ENCODE assay signal across 8 cellular contexts in the genomic region with DNA sequence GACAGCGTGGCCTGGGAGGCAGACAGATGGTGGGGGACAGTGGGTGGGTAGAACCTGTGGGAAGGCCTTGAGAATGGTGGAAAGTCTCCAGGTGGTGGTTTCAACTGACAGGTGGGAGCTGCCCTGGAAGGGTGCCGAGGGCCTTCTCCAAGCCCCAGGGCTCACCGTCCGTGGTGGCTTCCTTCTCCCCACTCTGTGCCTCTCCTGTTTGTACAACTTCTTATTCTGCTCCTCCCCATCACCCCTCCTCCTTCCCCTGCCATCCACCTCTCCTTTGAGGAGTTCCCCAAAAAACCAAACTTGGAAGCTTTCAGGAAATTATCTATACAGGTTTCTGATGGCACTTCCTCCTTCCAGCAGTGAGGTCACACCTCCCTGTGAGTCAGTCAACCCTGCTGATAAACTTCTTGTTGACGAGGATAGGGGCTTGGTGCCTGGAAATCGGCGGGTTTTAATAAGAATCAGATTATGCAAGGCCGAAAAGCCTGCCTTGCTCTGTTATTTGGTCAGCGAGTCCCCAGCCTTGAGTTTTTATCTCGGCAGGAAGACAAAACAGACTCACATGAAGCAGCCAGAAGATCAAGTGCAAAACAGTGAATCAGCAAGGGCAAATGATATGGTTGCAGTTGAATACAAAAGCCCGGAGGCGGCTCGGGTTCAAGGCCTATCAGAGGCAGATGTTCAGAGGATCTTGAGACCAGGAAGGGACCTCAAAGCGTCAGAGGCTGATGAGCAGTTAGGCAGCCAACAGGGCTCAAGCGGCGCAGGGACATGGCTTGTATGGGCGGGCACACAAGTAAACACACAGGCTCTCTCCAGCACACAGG. TPM values are rescaled to one million over a fixed set of nuclear protein-coding genes. Genes with fewer than 3 reads are reported as not detected.
DNase-seq lines count a peak whose midpoint lies in the region; ATAC-seq and TF ChIP-seq lines count a peak whose summit lies in the region.

No MANE protein-coding gene starts in this region.

- DNase-seq in activated naive CD4-positive, alpha-beta T cell treated with anti-CD3 and anti-CD28 coated beads, Interleukin-2, amount 50 U/mL, for 16 hours, result no peak
- DNase-seq in islet precursor cell (peak; percentile 75), upper lobe of left lung (peak in 1 of 2 donors; percentile 60)
- DNase-seq in stimulated activated CD4-positive, alpha-beta T cell treated with anti-CD3 and anti-CD28 coated beads, Interleukin-15, amount 100 ng/mL, for 24 hours, result no peak

- H3K9me3 Mint-ChIP-seq in activated naive CD4-positive, alpha-beta T cell treated with anti-CD3 and anti-CD28 coated beads, Interleukin-2, amount 50 U/mL, for 24 hours, result no peaks in the 10 kb centered on the region
- H3K9me3 Mint-ChIP-seq in activated naive CD8-positive, alpha-beta T cell (ENCODE audit: low read depth), result no peaks in the 10 kb centered on the region

- H3K27me3 Mint-ChIP-seq in activated naive CD4-positive, alpha-beta T cell treated with anti-CD3 and anti-CD28 coated beads, Interleukin-2, amount 50 U/mL, for 24 hours, result no peaks in the 10 kb centered on the region
- no peaks in the 10 kb centered on the region for H3K27me3 Mint-ChIP-seq in activated naive CD8-positive, alpha-beta T cell

- no peak overlapping the region for H3K4me3 ChIP-seq in upper lobe of left lung

- H3K36me3 ChIP-seq in upper lobe of left lung, result peaks cover 3 to 51% (median 18%) of the 10 kb centered on the region in 4 donors

- H3K4me3 Mint-ChIP-seq in activated naive CD4-positive, alpha-beta T cell treated with anti-CD3 and anti-CD28 coated beads, Interleukin-2, amount 50 U/mL, for 24 hours, result no peak overlapping the region
- H3K4me3 Mint-ChIP-seq in activated naive CD8-positive, alpha-beta T cell, result no peak overlapping the region

- 60 to 64% methylated on average over 16 to 17 of the region's 17 CpGs for WGBS in upper lobe of left lung, 2 donors

- no peak for TF ChIP-seq CTCF in upper lobe of left lung (IDR thresholded peaks at IDR 0.05)

- no peaks in the 10 kb centered on the region for H3K9me3 ChIP-seq in upper lobe of left lung

- peaks cover 10% of the 10 kb centered on the region for H3K36me3 Mint-ChIP-seq in activated naive CD4-positive, alpha-beta T cell treated with anti-CD3 and anti-CD28 coated beads, Interleukin-2, amount 50 U/mL, for 24 hours
- peaks cover 6% of the 10 kb centered on the region for H3K36me3 Mint-ChIP-seq in activated naive CD8-positive, alpha-beta T cell

- peaks cover 3 to 24% (median 13%) of the 10 kb centered on the region in 4 donors for H3K4me1 ChIP-seq in upper lobe of left lung

- H3K27me3 ChIP-seq in upper lobe of left lung, result no peaks in the 10 kb centered on the region

- TF ChIP-seq POLR2A in upper lobe of left lung (IDR thresholded peaks at IDR 0.05), result no peak

- no peak for TF ChIP-seq EP300 in upper lobe of left lung (IDR thresholded peaks at IDR 0.05)

- ATAC-seq in upper lobe of left lung (ENCODE audit: low FRiP score in 2 of 2) (peak; percentile 65 to 88), HG02840 (IDR thresholded peaks at IDR 0.05; ENCODE audit: low FRiP score, unreplicated experiment) (no peak), GM18870 (IDR thresholded peaks at IDR 0.05; ENCODE audit: unreplicated experiment) (no peak)

- H3K4me1 Mint-ChIP-seq in activated naive CD4-positive, alpha-beta T cell treated with anti-CD3 and anti-CD28 coated beads, Interleukin-2, amount 50 U/mL, for 24 hours, result no peaks in the 10 kb centered on the region
- H3K4me1 Mint-ChIP-seq in activated naive CD8-positive, alpha-beta T cell (ENCODE audit: low read depth), result peaks cover 2% of the 10 kb centered on the region

- peak overlapping the region; percentile 77 to 86 (median 80) for H3K27ac ChIP-seq in upper lobe of left lung

- H3K27ac Mint-ChIP-seq in activated naive CD4-positive, alpha-beta T cell treated with anti-CD3 and anti-CD28 coated beads, Interleukin-2, amount 50 U/mL, for 24 hours, result peak overlapping the region; percentile 35
- peak overlapping the region; percentile 79 for H3K27ac Mint-ChIP-seq in activated naive CD8-positive, alpha-beta T cell

RNA-seq across cellular contexts. Expression of gene ST3GAL4, which starts 9.5 kb away (rescaled TPM):
- 10 to 100 TPM; 20.6 to 47.9 (median 34.0) TPM for total RNA-seq in upper lobe of left lung

RNA-seq across cellular contexts. Expression of gene DCPS, which starts 42.1 kb away (rescaled TPM):
- 10 to 100 TPM in 5 of 6 donors, 1 to 10 TPM in 1; 6.3 to 21.4 (median 14.1) TPM for total RNA-seq in upper lobe of left lung

Comparison
In these comparisons a context has a peak if more than half of its experiments do, and no peak if none do; other contexts are left out.
1. ATAC-seq: peak in upper lobe of left lung (2 of 2); none in HG02840 (single experiment) and GM18870 (single experiment).